Comparison of ENCODE assay signal across 19 cellular contexts in genomic region chr7:1787241-1787640, GRCh38.
DNase-seq lines count a peak whose midpoint lies in the region; ATAC-seq, FAIRE-seq and TF ChIP-seq lines count a peak whose summit lies in the region.
"Had no signal": no experiment of that assay in that cellular context is flagged by ENCODE, and none has a peak within 500 bp of the region (broad histone marks: within the 10 kb centered on the region; RNA-seq: fewer than 3 reads in every experiment).

No MANE protein-coding gene starts in this region.

- peaks cover 27% of the 10 kb centered on the region for H3K9me3 Mint-ChIP-seq in endodermal cell

- no peak for TF ChIP-seq EP300 in HepG2 (IDR thresholded peaks at IDR 0.05; ENCODE audit: low read depth in 2 of 2, low read length in 2 of 2)
- TF ChIP-seq EP300 in HepG2 (CRISPR knock-in tag; IDR thresholded peaks at IDR 0.05; ENCODE audit: borderline replicate concordance) = no peak

- CTCF ChIA-PET in HepG2 (lab: Yijun Ruan, JAX; ENCODE audit: low intra/inter-chr PET ratio, low total read pairs) = no interaction called here

- BruUV-seq in HepG2 (replicated peaks; lab: Mats Ljungman, UMichigan) = no TSS peak

- peak; percentile 45 for TF ChIP-seq CTCF in HepG2 (CRISPR knock-in tag; IDR thresholded peaks at IDR 0.05)
- no peak for TF ChIP-seq CTCF in right lobe of liver (IDR thresholded peaks at IDR 0.05)
- peak; percentile 28 for TF ChIP-seq CTCF in endodermal cell (conservative IDR thresholded peaks at IDR 0.05)
- TF ChIP-seq CTCF in osteoblast (IDR thresholded peaks at IDR 0.05; ENCODE audit: extremely low read depth, low read depth, low read length) = no peak

- H4K20me1 ChIP-seq in HepG2 (ENCODE audit: insufficient read depth, low read length) (no peaks in the 10 kb centered on the region), osteoblast (ENCODE audit: insufficient read depth, low read length) (no peaks in the 10 kb centered on the region)

- H3K4me1 Mint-ChIP-seq in endodermal cell = no peaks in the 10 kb centered on the region
- H3K4me1 Mint-ChIP-seq: B cell had no signal

- H3K9me3 ChIP-seq in HepG2 (ENCODE audit: low read length) (peaks cover 5% of the 10 kb centered on the region; the same call in 1 of the 2 replicates), right lobe of liver (no peaks in the 10 kb centered on the region), endodermal cell (ENCODE audit: control insufficient read depth, low read length) (peaks cover 7% of the 10 kb centered on the region), osteoblast (ENCODE audit: low read depth, low read length) (peaks cover 3% of the 10 kb centered on the region)
- H3K9me3 ChIP-seq: SJCRH30 had no signal

- no peaks in the 10 kb centered on the region for H3K36me3 ChIP-seq in HepG2 (replicated peaks in 1 of 2; ENCODE audit: control insufficient read depth in 1 of 2, insufficient read depth in 2 of 2, low read length in 2 of 2)
- H3K36me3 ChIP-seq in right lobe of liver = no peaks in the 10 kb centered on the region
- no peaks in the 10 kb centered on the region for H3K36me3 ChIP-seq in endodermal cell (ENCODE audit: control insufficient read depth, insufficient read depth, low read length)
- no peaks in the 10 kb centered on the region for H3K36me3 ChIP-seq in osteoblast (ENCODE audit: insufficient read depth, low read length)
- H3K36me3 ChIP-seq: SJCRH30 had no signal

- H3K27ac ChIP-seq in HepG2 (ENCODE audit: extremely low read length, insufficient read depth, low read length) (no peak overlapping the region), right lobe of liver (no peak overlapping the region), endodermal cell (ENCODE audit: low read depth, low read length) (no peak overlapping the region), osteoblast (ENCODE audit: low read depth, low read length) (no peak overlapping the region)
- H3K27ac ChIP-seq: GM23248, SJCRH30 had no signal

- H3K4me3 ChIP-seq in HepG2 (replicated peaks in 1 of 3; ENCODE audit: insufficient read depth in 1 of 3, low read depth in 2 of 3, low read length in 3 of 3) (no peak overlapping the region; a peak in 1 of 6 replicates), right lobe of liver (no peak overlapping the region), endodermal cell (ENCODE audit: low read length) (no peak overlapping the region), osteoblast (ENCODE audit: insufficient read depth, low read length) (no peak overlapping the region)
- H3K4me3 ChIP-seq: GM23248, SJCRH30 had no signal

- H3K79me2 ChIP-seq in HepG2 (ENCODE audit: insufficient read depth, low read length) = no peaks in the 10 kb centered on the region
- H3K79me2 ChIP-seq in osteoblast (ENCODE audit: insufficient read depth, low read length) = no peaks in the 10 kb centered on the region

- H3K36me3 Mint-ChIP-seq in endodermal cell (ENCODE audit: low read depth) = no peaks in the 10 kb centered on the region

- H3K27me3 Mint-ChIP-seq in endodermal cell (ENCODE audit: insufficient read depth) = peaks cover 4% of the 10 kb centered on the region

- no peak overlapping the region for H3K4me3 Mint-ChIP-seq in endodermal cell
- H3K4me3 Mint-ChIP-seq: B cell, HFFc6 had no signal

- no peak overlapping the region for H3K27ac Mint-ChIP-seq in endodermal cell
- H3K27ac Mint-ChIP-seq: B cell, HFFc6 had no signal

- H3K9ac ChIP-seq in HepG2 (ENCODE audit: insufficient read depth, low read depth, low read length) (no peak overlapping the region), endodermal cell (ENCODE audit: extremely low read depth, low read length, poor library complexity, severe bottlenecking) (no peak overlapping the region)
- H3K9ac ChIP-seq: GM23248 had no signal

- H3K4me2 ChIP-seq in HepG2 (ENCODE audit: low read depth, low read length) (peak overlapping the region; percentile 32; the same call in 1 of the 2 replicates), osteoblast (ENCODE audit: insufficient read depth, low read length) (no peak overlapping the region)

- no peak for TF ChIP-seq RAD21 in HepG2 (CRISPR knock-in tag; IDR thresholded peaks at IDR 0.05)

- no peak for TF ChIP-seq POLR2A in HepG2 (IDR thresholded peaks at IDR 0.05; ENCODE audit: insufficient read depth in 1 of 2, low read depth in 2 of 2, low read length in 2 of 2)
- no peak for TF ChIP-seq POLR2A in right lobe of liver (IDR thresholded peaks at IDR 0.05)

- H3K4me1 ChIP-seq in HepG2 (ENCODE audit: insufficient read depth, low read length) = peaks cover 29% of the 10 kb centered on the region
- H3K4me1 ChIP-seq in right lobe of liver = no peaks in the 10 kb centered on the region
- no peaks in the 10 kb centered on the region for H3K4me1 ChIP-seq in endodermal cell (ENCODE audit: control insufficient read depth, insufficient read depth, low read length)
- no peaks in the 10 kb centered on the region for H3K4me1 ChIP-seq in osteoblast (ENCODE audit: insufficient read depth, low read length)
- H3K4me1 ChIP-seq: SJCRH30 had no signal

- peak; percentile 84 for ATAC-seq in HepG2
- no peak for ATAC-seq in right lobe of liver
- ATAC-seq in HG03280 (IDR thresholded peaks at IDR 0.05; ENCODE audit: unreplicated experiment) = no peak
- ATAC-seq in GM18519 (IDR thresholded peaks at IDR 0.05; ENCODE audit: low FRiP score, unreplicated experiment) = no peak

- H3K27me3 ChIP-seq in HepG2 (ENCODE audit: control insufficient read depth in 1 of 2, insufficient read depth in 2 of 2, low read length in 2 of 2) (no peaks in the 10 kb centered on the region; a peak in 1 of 5 replicates), right lobe of liver (no peaks in the 10 kb centered on the region), endodermal cell (ENCODE audit: control insufficient read depth, insufficient read depth, low read length, poor library complexity, severe bottlenecking) (no peaks in the 10 kb centered on the region), osteoblast (ENCODE audit: insufficient read depth, low read length) (peaks cover 2% of the 10 kb centered on the region)
- H3K27me3 ChIP-seq: SJCRH30 had no signal

- FAIRE-seq in HepG2 (lab: Jason Lieb, UNC) = no peak
- FAIRE-seq: G401.6 had no signal

- intact Hi-C loops in HepG2 (cut with micrococcal nuclease; ENCODE audit: unreplicated experiment) (no loop called here), right lobe of liver (cut with DNase I) (no loop called here)

- POLR2A ChIA-PET in HepG2 (lab: Yijun Ruan, JAX) = no interaction called here

- no peak overlapping the region for H2AFZ ChIP-seq in HepG2 (ENCODE audit: low read length)
- H2AFZ ChIP-seq in osteoblast (ENCODE audit: low read length) = no peak overlapping the region
- H2AFZ ChIP-seq: GM23248 had no signal

- in situ Hi-C loops in HepG2 (cut with HindIII; ENCODE audit: extremely low pct_ligation_motif_present, low pct_unique_long_range_greater_than_20kb) = no loop called here

- no peak for DNase-seq in HepG2 (ENCODE audit: low spot score)
- no peak for DNase-seq in right lobe of liver
- peak; percentile 57 for DNase-seq in endodermal cell
- peak; percentile 18 for DNase-seq in osteoblast (ENCODE audit: insufficient read length, low spot score, missing footprints)
- no peak for DNase-seq in SK-N-DZ (ENCODE audit: low spot score)
- no peak for DNase-seq in NCI-H1048 (lab: John Stamatoyannopoulos, UW)
- DNase-seq: COR-L47, DMS 273 treated with DMSO at 0.1 percent for 48 hours, GM23248, HFFc6, KBM-7, NCI-H1105 treated with DMSO at 0.1 percent for 48 hours, NCI-H1694 treated with DMSO at 0.1 percent for 48 hours, NCI-H510A treated with DMSO at 0.1 percent for 48 hours, SJCRH30 had no signal

- 11% methylated on average over 9 of the region's 9 CpGs for WGBS in HepG2 (ENCODE audit: low lambda C conversion rate)
- 14% methylated on average over 2 of the region's 9 CpGs for WGBS in right lobe of liver (ENCODE audit: insufficient coverage, low coverage, low lambda C conversion rate, missing lambda C conversion rate)
- WGBS in endodermal cell (ENCODE audit: insufficient coverage in 1 of 2, insufficient read length in 1 of 2), 2 experiments = 81 to 83% methylated on average over 9 of the region's 9 CpGs

TF ChIP-seq in HepG2, 621 proteins besides CTCF, POLR2A, EP300 and RAD21 (continues in another document):
- no peak for TF ChIP-seq RARG (CRISPR knock-in tag; IDR thresholded peaks at IDR 0.05; ENCODE audit: low read depth)
- TF ChIP-seq YEATS4 (CRISPR knock-in tag; IDR thresholded peaks at IDR 0.05; ENCODE audit: borderline replicate concordance) = no peak
- TF ChIP-seq ZNF687 (CRISPR knock-in tag; IDR thresholded peaks at IDR 0.05) = 0 out of 2 replicates have a peak, but pooled peaks have one; percentile 19
- TF ChIP-seq ZNF256 (CRISPR knock-in tag; conservative IDR thresholded peaks at IDR 0.05) = no peak
- TF ChIP-seq ZFYVE20 (CRISPR knock-in tag; IDR thresholded peaks at IDR 0.05; ENCODE audit: borderline replicate concordance, low read depth) = no peak
- no peak for TF ChIP-seq ZNF598 (CRISPR knock-in tag; IDR thresholded peaks at IDR 0.05; ENCODE audit: borderline replicate concordance)

Comparison
In these comparisons a context has a peak if more than half of its experiments do, and no peak if none do; other contexts are left out.
1. CTCF ChIP-seq: peak in HepG2 (single experiment) and endodermal cell (single experiment); none in right lobe of liver (0 of 4) and osteoblast (single experiment).
2. DNase-seq: peak in endodermal cell (single experiment) and osteoblast (single experiment); none in HepG2 (single experiment), right lobe of liver (0 of 3), SK-N-DZ (single experiment) and NCI-H1048 (single experiment).